Comparison of ENCODE assay signal across 1 cellular context in the genomic region with DNA sequence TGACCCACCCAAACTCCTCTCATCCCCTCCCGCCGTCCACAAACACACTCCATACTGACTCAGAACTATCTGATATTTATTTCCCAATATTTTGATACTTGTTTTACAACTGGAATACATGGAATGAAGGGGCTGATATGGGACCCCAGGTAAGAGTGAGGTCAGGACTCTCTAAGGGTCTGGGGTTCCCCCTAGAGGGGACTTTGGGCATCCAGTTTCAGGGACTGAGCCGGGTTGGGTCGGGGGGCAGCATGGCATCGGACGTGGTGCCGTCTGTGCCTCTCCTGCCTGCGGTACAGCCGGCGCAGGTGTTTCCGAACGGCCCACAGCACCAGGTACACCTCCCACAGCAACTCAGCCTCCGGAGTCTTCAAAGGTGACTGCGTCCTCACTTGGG.
TF ChIP-seq lines count a peak whose summit lies in the region.

No MANE protein-coding gene starts in this region.

TF ChIP-seq in GM23338, 12 proteins besides CTCF, POLR2A, EP300 and RAD21 (continued from another document):
- TF ChIP-seq, protein P1, sequence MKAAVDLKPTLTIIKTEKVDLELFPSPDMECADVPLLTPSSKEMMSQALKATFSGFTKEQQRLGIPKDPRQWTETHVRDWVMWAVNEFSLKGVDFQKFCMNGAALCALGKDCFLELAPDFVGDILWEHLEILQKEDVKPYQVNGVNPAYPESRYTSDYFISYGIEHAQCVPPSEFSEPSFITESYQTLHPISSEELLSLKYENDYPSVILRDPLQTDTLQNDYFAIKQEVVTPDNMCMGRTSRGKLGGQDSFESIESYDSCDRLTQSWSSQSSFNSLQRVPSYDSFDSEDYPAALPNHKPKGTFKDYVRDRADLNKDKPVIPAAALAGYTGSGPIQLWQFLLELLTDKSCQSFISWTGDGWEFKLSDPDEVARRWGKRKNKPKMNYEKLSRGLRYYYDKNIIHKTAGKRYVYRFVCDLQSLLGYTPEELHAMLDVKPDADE (IDR thresholded peaks at IDR 0.05), result no peak
- TF ChIP-seq JUNB (IDR thresholded peaks at IDR 0.05; ENCODE audit: unreplicated experiment) (no peak), ZNF331 (CRISPR knock-in tag; IDR thresholded peaks at IDR 0.05; ENCODE audit: low read depth) (no peak), NANOG (IDR thresholded peaks at IDR 0.05; ENCODE audit: borderline replicate concordance) (no peak), ZNF114 (CRISPR knock-in tag; IDR thresholded peaks at IDR 0.05) (no peak)
- TF ChIP-seq, protein P2, sequence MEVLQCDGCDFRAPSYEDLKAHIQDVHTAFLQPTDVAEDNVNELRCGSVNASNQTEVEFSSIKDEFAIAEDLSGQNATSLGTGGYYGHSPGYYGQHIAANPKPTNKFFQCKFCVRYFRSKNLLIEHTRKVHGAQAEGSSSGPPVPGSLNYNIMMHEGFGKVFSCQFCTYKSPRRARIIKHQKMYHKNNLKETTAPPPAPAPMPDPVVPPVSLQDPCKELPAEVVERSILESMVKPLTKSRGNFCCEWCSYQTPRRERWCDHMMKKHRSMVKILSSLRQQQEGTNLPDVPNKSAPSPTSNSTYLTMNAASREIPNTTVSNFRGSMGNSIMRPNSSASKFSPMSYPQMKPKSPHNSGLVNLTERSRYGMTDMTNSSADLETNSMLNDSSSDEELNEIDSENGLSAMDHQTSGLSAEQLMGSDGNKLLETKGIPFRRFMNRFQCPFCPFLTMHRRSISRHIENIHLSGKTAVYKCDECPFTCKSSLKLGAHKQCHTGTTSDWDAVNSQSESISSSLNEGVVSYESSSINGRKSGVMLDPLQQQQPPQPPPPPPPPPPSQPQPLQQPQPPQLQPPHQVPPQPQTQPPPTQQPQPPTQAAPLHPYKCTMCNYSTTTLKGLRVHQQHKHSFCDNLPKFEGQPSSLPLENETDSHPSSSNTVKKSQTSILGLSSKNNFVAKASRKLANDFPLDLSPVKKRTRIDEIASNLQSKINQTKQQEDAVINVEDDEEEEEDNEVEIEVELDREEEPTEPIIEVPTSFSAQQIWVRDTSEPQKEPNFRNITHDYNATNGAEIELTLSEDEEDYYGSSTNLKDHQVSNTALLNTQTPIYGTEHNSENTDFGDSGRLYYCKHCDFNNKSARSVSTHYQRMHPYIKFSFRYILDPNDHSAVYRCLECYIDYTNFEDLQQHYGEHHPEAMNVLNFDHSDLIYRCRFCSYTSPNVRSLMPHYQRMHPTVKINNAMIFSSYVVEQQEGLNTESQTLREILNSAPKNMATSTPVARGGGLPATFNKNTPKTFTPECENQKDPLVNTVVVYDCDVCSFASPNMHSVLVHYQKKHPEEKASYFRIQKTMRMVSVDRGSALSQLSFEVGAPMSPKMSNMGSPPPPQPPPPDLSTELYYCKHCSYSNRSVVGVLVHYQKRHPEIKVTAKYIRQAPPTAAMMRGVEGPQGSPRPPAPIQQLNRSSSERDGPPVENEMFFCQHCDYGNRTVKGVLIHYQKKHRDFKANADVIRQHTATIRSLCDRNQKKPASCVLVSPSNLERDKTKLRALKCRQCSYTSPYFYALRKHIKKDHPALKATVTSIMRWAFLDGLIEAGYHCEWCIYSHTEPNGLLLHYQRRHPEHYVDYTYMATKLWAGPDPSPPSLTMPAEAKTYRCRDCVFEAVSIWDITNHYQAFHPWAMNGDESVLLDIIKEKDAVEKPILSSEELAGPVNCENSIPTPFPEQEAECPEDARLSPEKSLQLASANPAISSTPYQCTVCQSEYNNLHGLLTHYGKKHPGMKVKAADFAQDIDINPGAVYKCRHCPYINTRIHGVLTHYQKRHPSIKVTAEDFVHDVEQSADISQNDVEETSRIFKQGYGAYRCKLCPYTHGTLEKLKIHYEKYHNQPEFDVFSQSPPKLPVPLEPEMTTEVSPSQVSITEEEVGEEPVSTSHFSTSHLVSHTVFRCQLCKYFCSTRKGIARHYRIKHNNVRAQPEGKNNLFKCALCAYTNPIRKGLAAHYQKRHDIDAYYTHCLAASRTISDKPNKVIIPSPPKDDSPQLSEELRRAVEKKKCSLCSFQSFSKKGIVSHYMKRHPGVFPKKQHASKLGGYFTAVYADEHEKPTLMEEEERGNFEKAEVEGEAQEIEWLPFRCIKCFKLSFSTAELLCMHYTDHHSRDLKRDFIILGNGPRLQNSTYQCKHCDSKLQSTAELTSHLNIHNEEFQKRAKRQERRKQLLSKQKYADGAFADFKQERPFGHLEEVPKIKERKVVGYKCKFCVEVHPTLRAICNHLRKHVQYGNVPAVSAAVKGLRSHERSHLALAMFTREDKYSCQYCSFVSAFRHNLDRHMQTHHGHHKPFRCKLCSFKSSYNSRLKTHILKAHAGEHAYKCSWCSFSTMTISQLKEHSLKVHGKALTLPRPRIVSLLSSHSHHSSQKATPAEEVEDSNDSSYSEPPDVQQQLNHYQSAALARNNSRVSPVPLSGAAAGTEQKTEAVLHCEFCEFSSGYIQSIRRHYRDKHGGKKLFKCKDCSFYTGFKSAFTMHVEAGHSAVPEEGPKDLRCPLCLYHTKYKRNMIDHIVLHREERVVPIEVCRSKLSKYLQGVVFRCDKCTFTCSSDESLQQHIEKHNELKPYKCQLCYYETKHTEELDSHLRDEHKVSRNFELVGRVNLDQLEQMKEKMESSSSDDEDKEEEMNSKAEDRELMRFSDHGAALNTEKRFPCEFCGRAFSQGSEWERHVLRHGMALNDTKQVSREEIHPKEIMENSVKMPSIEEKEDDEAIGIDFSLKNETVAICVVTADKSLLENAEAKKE (CRISPR knock-in tag; IDR thresholded peaks at IDR 0.05), result no peak
- TF ChIP-seq, protein P3, sequence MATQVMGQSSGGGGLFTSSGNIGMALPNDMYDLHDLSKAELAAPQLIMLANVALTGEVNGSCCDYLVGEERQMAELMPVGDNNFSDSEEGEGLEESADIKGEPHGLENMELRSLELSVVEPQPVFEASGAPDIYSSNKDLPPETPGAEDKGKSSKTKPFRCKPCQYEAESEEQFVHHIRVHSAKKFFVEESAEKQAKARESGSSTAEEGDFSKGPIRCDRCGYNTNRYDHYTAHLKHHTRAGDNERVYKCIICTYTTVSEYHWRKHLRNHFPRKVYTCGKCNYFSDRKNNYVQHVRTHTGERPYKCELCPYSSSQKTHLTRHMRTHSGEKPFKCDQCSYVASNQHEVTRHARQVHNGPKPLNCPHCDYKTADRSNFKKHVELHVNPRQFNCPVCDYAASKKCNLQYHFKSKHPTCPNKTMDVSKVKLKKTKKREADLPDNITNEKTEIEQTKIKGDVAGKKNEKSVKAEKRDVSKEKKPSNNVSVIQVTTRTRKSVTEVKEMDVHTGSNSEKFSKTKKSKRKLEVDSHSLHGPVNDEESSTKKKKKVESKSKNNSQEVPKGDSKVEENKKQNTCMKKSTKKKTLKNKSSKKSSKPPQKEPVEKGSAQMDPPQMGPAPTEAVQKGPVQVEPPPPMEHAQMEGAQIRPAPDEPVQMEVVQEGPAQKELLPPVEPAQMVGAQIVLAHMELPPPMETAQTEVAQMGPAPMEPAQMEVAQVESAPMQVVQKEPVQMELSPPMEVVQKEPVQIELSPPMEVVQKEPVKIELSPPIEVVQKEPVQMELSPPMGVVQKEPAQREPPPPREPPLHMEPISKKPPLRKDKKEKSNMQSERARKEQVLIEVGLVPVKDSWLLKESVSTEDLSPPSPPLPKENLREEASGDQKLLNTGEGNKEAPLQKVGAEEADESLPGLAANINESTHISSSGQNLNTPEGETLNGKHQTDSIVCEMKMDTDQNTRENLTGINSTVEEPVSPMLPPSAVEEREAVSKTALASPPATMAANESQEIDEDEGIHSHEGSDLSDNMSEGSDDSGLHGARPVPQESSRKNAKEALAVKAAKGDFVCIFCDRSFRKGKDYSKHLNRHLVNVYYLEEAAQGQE (IDR thresholded peaks at IDR 0.05; ENCODE audit: unreplicated experiment), result no peak
